In the genomic region with DNA sequence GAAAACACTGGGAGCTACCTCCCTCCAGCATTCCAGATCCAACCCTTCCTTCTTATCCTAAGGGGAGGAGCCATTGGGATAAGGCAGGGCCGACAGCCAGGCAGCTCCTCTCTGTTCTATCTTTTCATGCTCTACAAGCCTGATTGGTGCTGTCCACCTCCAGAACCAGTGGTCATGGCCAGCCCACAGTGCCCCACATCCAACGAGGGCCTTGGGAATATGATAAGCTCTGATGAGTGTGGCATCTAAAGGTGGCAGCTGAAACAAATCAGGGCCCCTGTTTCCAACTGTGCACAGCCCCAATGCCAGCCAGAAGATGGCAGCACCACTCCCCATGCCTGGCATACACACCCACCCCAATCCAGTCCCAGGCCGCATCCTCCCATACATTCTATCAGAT, we compare ENCODE assay signal across 8 cellular contexts.
A peak's percentile ranks its signal among the peaks of the same experiment; 100 is the strongest.
DNase-seq lines count a peak whose midpoint lies in the region; ATAC-seq and TF ChIP-seq lines count a peak whose summit lies in the region.

No MANE protein-coding gene starts in this region.

- H3K4me3 ChIP-seq in DND-41 (ENCODE audit: low read depth in 1 of 2, low read length in 2 of 2) (no peak overlapping the region), H7 (ENCODE audit: insufficient read depth, low read depth, low read length) (no peak overlapping the region), coronary artery (no peak overlapping the region)

- no peak overlapping the region for H3K4me2 ChIP-seq in DND-41 (ENCODE audit: insufficient read depth, low read length)

- ATAC-seq in DND-41 (ENCODE audit: insufficient read depth, low read depth) (peak; percentile 68), HG03439 (IDR thresholded peaks at IDR 0.05; ENCODE audit: unreplicated experiment) (no peak)

- TF ChIP-seq CTCF in DND-41 (IDR thresholded peaks at IDR 0.05; ENCODE audit: borderline replicate concordance, extremely low read depth, low read length, poor library complexity, severe bottlenecking) (peak; percentile 45), coronary artery (IDR thresholded peaks at IDR 0.05) (no peak)

- H3K9me3 ChIP-seq in DND-41 (ENCODE audit: insufficient read depth, low read length, severe bottlenecking), result no peaks in the 10 kb centered on the region

- no peaks in the 10 kb centered on the region for H3K27me3 ChIP-seq in DND-41 (ENCODE audit: insufficient read depth, low read length, poor library complexity)
- no peaks in the 10 kb centered on the region for H3K27me3 ChIP-seq in H7 (ENCODE audit: control insufficient read depth, insufficient read depth, low read length)

- peak; percentile 20 for DNase-seq in DND-41
- DNase-seq in H7, result peak; percentile 63
- peak; percentile 31 for DNase-seq in SW480 (ENCODE audit: low spot score)
- DNase-seq in iPS-NIHi11 (ENCODE audit: low spot score), result peak; percentile 74
- no peak for DNase-seq in coronary artery (ENCODE audit: low spot score)
- DNase-seq in T-helper 1 cell, result no peak
- no peak for DNase-seq in NCI-H1105 (lab: John Stamatoyannopoulos, UW)

- H4K20me1 ChIP-seq in DND-41 (ENCODE audit: insufficient read depth, low read length), result no peaks in the 10 kb centered on the region

- no peaks in the 10 kb centered on the region for H3K36me3 ChIP-seq in DND-41 (ENCODE audit: insufficient read depth, low read length)
- H3K36me3 ChIP-seq in H7 (replicated peaks; ENCODE audit: control insufficient read depth, insufficient read depth, low read length), result no peaks in the 10 kb centered on the region

- H3K79me2 ChIP-seq in DND-41 (ENCODE audit: insufficient read depth, low read length), result no peaks in the 10 kb centered on the region

- H3K27ac ChIP-seq in DND-41 (ENCODE audit: low read length) (no peak overlapping the region), coronary artery (no peak overlapping the region)

- H3K4me1 ChIP-seq in DND-41 (ENCODE audit: insufficient read depth, low read length), result no peaks in the 10 kb centered on the region

- no peak overlapping the region for H3K9ac ChIP-seq in DND-41 (ENCODE audit: low read depth, low read length)

- H2AFZ ChIP-seq in DND-41 (ENCODE audit: low read depth, low read length), result no peak overlapping the region

Comparison
In these comparisons a context has a peak if more than half of its experiments do, and no peak if none do; other contexts are left out.
1. DNase-seq: peak in DND-41 (single experiment), H7 (single experiment), SW480 (single experiment) and iPS-NIHi11 (single experiment); none in coronary artery (single experiment), T-helper 1 cell (0 of 5) and NCI-H1105 (single experiment).